In genomic region chr5:107779472-107779871, GRCh38 we compare ENCODE assay signal across 29 cellular contexts.
"Had no signal": no experiment of that assay in that cellular context is flagged by ENCODE, and none has a peak within 500 bp of the region (broad histone marks: within the 10 kb centered on the region; RNA-seq: fewer than 3 reads in every experiment).

No MANE protein-coding gene starts in this region.

- H3K27ac ChIP-seq: adrenal gland, body of pancreas, esophagus muscularis mucosa, foreskin keratinocyte, hepatocyte had no signal

- H3K4me3 ChIP-seq: adrenal gland, body of pancreas, esophagus muscularis mucosa, hepatocyte had no signal

- ATAC-seq: activated CD4-positive, alpha-beta T cell treated with anti-CD3 and anti-CD28 coated beads for 36 hours; activated CD8-positive, alpha-beta memory T cell treated with anti-CD3 and anti-CD28 coated beads, Interleukin-2, amount 10 ng/mL, durations not matched to agents 7 days and 5 days; activated CD8-positive, alpha-beta T cell treated with anti-CD3 and anti-CD28 coated beads, Interleukin-2, amount 10 ng/mL, durations not matched to agents 7 days and 5 days; activated naive CD8-positive, alpha-beta T cell treated with anti-CD3 and anti-CD28 coated beads, Interleukin-2, amount 50 U/mL, for 24 hours; body of pancreas; effector memory CD8-positive, alpha-beta T cell; foreskin keratinocyte; gastrocnemius medialis had no signal

- H3K9me3 ChIP-seq: adrenal gland, body of pancreas had no signal

- DNase-seq: activated CD4-positive, alpha-beta memory T cell treated with anti-CD3 and anti-CD28 coated beads for 36 hours; activated CD4-positive, alpha-beta T cell treated with anti-CD3 and anti-CD28 coated beads for 36 hours; activated CD4-positive, alpha-beta T cell treated with anti-CD3 and anti-CD28 coated beads, Interleukin-2, amount 10 ng/mL, durations not matched to agents 24 days and 14 days; activated CD4-positive, CD25-positive, alpha-beta regulatory T cell; activated CD4-positive, CD25-positive, alpha-beta regulatory T cell treated with anti-CD3 and anti-CD28 coated beads, Interleukin-2, amount 50 U/mL, for 72 hours; activated CD8-positive, alpha-beta memory T cell treated with anti-CD3 and anti-CD28 coated beads, Interleukin-2, amount 10 ng/mL, durations not matched to agents 7 days and 5 days; activated CD8-positive, alpha-beta memory T cell treated with anti-CD3 and anti-CD28 coated beads, Interleukin-2, amount 50 U/mL, for 4 hours; activated CD8-positive, alpha-beta T cell treated with anti-CD3 and anti-CD28 coated beads, Interleukin-2, amount 10 ng/mL, durations not matched to agents 7 days and 5 days; activated effector memory CD4-positive, alpha-beta T cell treated with anti-CD3 and anti-CD28 coated beads, Interleukin-2, amount 50 U/mL, for 16 hours; activated naive CD4-positive, alpha-beta T cell treated with anti-CD3 and anti-CD28 coated beads for 36 hours; activated naive CD8-positive, alpha-beta T cell treated with anti-CD3 and anti-CD28 coated beads for 36 hours; activated naive CD8-positive, alpha-beta T cell treated with anti-CD3 and anti-CD28 coated beads, Interleukin-2, amount 50 U/mL, for 24 hours; activated T-cell treated with anti-CD3 and anti-CD28 coated beads, Interleukin-2, amount 50 U/mL, for 1 hour; activated T-cell treated with anti-CD3 and anti-CD28 coated beads, Interleukin-2, amount 50 U/mL, for 48 hours; adrenal gland; amygdala; aorta; body of pancreas; caudate nucleus; cortex of kidney; dermis blood vessel endothelial cell; effector CD4-positive, alpha-beta T cell; effector memory CD8-positive, alpha-beta T cell; erythroblast; foreskin keratinocyte; gastrocnemius medialis; heart right ventricle had no signal

- H3K4me1 ChIP-seq: adrenal gland, esophagus muscularis mucosa, gastrocnemius medialis had no signal

- H3K36me3 ChIP-seq: adrenal gland, esophagus muscularis mucosa, gastrocnemius medialis, heart right ventricle had no signal
